8 cellular contexts compared by ENCODE assay signal in the genomic region with DNA sequence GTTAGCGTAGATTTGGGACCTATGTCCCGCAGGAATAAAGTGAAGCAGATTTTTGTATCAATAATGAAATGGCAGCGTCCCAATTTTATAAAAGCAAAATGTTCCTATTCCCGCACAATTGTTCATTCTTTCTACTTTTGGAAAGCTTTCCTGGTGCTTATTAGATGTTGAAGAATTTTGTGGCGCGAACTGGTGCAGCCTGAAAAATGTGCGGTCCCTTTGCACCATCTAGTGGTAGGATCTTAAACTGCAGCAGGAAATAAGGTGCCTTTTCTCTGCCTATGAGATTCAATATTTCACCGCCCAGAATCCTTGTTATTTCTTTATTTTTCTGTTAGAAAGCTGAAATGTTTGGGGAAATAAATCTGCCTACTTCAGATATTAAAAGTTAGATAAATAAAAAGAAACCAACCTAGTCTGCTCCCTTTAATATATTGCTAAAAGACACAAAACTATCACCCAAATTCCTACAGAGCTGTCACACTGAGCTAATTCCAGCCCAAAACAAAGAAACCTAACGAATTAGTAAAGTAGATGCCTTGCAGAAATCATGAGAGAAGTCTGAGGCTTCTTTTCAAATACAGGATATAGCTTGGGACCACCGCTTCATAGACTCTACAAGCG.
A peak's percentile ranks its signal among the peaks of the same experiment; 100 is the strongest.
DNase-seq lines count a peak whose midpoint lies in the region; ATAC-seq and TF ChIP-seq lines count a peak whose summit lies in the region.

No MANE protein-coding gene starts in this region.

- H3K27ac Mint-ChIP-seq in activated T-cell treated with anti-CD3 and anti-CD28 coated beads, Interleukin-2, amount 50 U/mL, for 72 hours = peak overlapping the region; percentile 57

- DNase-seq in BJ (ENCODE audit: low read depth) (no peak), GM20000 (ENCODE audit: low spot score) (peak; percentile 74), NCI-H510A (lab: John Stamatoyannopoulos, UW) (peak; percentile 40), fibroblast of the conjunctiva (ENCODE audit: low read depth) (peak; percentile 53), occipital lobe (lab: John Stamatoyannopoulos, UW) (peak; percentile 12), mesenteric fat pad (ENCODE audit: low spot score) (no peak)
- peak; percentile 53 to 67 for DNase-seq in activated T-cell treated with anti-CD3 and anti-CD28 coated beads, Interleukin-2, amount 50 U/mL, for 72 hours

- POLR2A ChIA-PET in BJ (lab: Charles Lee) = no interaction called here

- H3K27me3 ChIP-seq in BJ (ENCODE audit: control insufficient read depth, insufficient read depth, low read length) = no peaks in the 10 kb centered on the region

- H3K27me3 Mint-ChIP-seq in activated T-cell treated with anti-CD3 and anti-CD28 coated beads, Interleukin-2, amount 50 U/mL, for 72 hours (ENCODE audit: low read depth) = no peaks in the 10 kb centered on the region

- ATAC-seq in activated T-cell treated with anti-CD3 and anti-CD28 coated beads, Interleukin-2, amount 50 U/mL, for 72 hours (replicated peaks in 1 of 2) = peak in 1 of 2 donors; percentile 51
- ATAC-seq in GM21717 (IDR thresholded peaks at IDR 0.05; ENCODE audit: unreplicated experiment) = no peak

- CTCF ChIA-PET in BJ (lab: Yijun Ruan, JAX) = interaction anchor here (0.6 to 4.0 kb wide), 55 partner anchors 9 to 1505 kb away, joined by 3 to 44 read pairs (median 4); a partner anchor contains a TSS

- no peak overlapping the region for H3K4me3 ChIP-seq in BJ (ENCODE audit: low read depth, low read length)

- no peaks in the 10 kb centered on the region for H3K9me3 Mint-ChIP-seq in activated T-cell treated with anti-CD3 and anti-CD28 coated beads, Interleukin-2, amount 50 U/mL, for 72 hours

- peak; percentile 89 for TF ChIP-seq CTCF in BJ (IDR thresholded peaks at IDR 0.05; ENCODE audit: insufficient read depth, low read depth, low read length)
- peak; percentile 86 for TF ChIP-seq CTCF in GM20000 (IDR thresholded peaks at IDR 0.05; ENCODE audit: extremely low read depth, missing control alignments)

- H3K4me1 Mint-ChIP-seq in activated T-cell treated with anti-CD3 and anti-CD28 coated beads, Interleukin-2, amount 50 U/mL, for 72 hours (ENCODE audit: low read depth) = no peaks in the 10 kb centered on the region

- no peaks in the 10 kb centered on the region for H3K36me3 Mint-ChIP-seq in activated T-cell treated with anti-CD3 and anti-CD28 coated beads, Interleukin-2, amount 50 U/mL, for 72 hours (ENCODE audit: insufficient read depth in 2 of 2)

- H3K36me3 ChIP-seq in BJ (ENCODE audit: control insufficient read depth, insufficient read depth, low read length) = no peaks in the 10 kb centered on the region; the same call in 1 of the 2 replicates

- H3K4me3 Mint-ChIP-seq in activated T-cell treated with anti-CD3 and anti-CD28 coated beads, Interleukin-2, amount 50 U/mL, for 72 hours = no peak overlapping the region

Comparison
In these comparisons a context has a peak if more than half of its experiments do, and no peak if none do; other contexts are left out.
1. DNase-seq: peak in GM20000 (single experiment), NCI-H510A (single experiment), activated T-cell treated with anti-CD3 and anti-CD28 coated beads, Interleukin-2, amount 50 U/mL, for 72 hours (2 of 2), fibroblast of the conjunctiva (single experiment) and occipital lobe (single experiment); none in BJ (single experiment) and mesenteric fat pad (single experiment).